15 cellular contexts compared by ENCODE assay signal in genomic region chr11:103582351-103582909, GRCh38.
DNase-seq lines count a peak whose midpoint lies in the region; ATAC-seq, FAIRE-seq and TF ChIP-seq lines count a peak whose summit lies in the region.
"Had no signal": no experiment of that assay in that cellular context is flagged by ENCODE, and none has a peak within 500 bp of the region (broad histone marks: within the 10 kb centered on the region; RNA-seq: fewer than 3 reads in every experiment).

No MANE protein-coding gene starts in this region.

- TF ChIP-seq CTCF in astrocyte (IDR thresholded peaks at IDR 0.05; ENCODE audit: insufficient read depth, low read depth, low read length) (no peak), foreskin keratinocyte (conservative IDR thresholded peaks at IDR 0.05) (no peak)

- peaks cover 10% of the 10 kb centered on the region for H3K4me1 Mint-ChIP-seq in astrocyte (ENCODE audit: low read depth, unreplicated experiment)
- H3K4me1 Mint-ChIP-seq: IgD-negative memory B cell, T-cell had no signal

- peaks cover 3% of the 10 kb centered on the region for H3K9me3 Mint-ChIP-seq in astrocyte (ENCODE audit: unreplicated experiment)

- no peak overlapping the region for H3K9ac ChIP-seq in astrocyte (ENCODE audit: low read length)
- H3K9ac ChIP-seq: BLaER1 treated with 17β-estradiol and CSF1 and Interleukin-3, amounts not matched to agents 10 nM and 100 nM had no signal

- no peak overlapping the region for H2AFZ ChIP-seq in astrocyte (ENCODE audit: low read depth, low read length)

- no peaks in the 10 kb centered on the region for H4K20me1 ChIP-seq in astrocyte (ENCODE audit: insufficient read depth, low read length)
- H4K20me1 ChIP-seq: BLaER1 treated with 17β-estradiol and CSF1 and Interleukin-3, amounts not matched to agents 10 nM and 100 nM had no signal

- no peaks in the 10 kb centered on the region for H3K9me3 ChIP-seq in astrocyte (ENCODE audit: insufficient read depth, low read depth, low read length)
- no peaks in the 10 kb centered on the region for H3K9me3 ChIP-seq in MG63
- H3K9me3 ChIP-seq: HAP-1 had no signal

- no peak overlapping the region for H3K4me3 ChIP-seq in astrocyte (ENCODE audit: insufficient read depth, low read depth, low read length)
- H3K4me3 ChIP-seq in MG63 = no peak overlapping the region
- H3K4me3 ChIP-seq: BLaER1 treated with 17β-estradiol and CSF1 and Interleukin-3, amounts not matched to agents 10 nM and 100 nM; HAP-1; SK-N-MC had no signal

- no peak overlapping the region for H3K27ac Mint-ChIP-seq in astrocyte (ENCODE audit: unreplicated experiment)
- H3K27ac Mint-ChIP-seq: IgD-negative memory B cell, T-cell had no signal

- H3K4me1 ChIP-seq in astrocyte (ENCODE audit: insufficient read depth, low read length) = peaks cover 6% of the 10 kb centered on the region
- H3K4me1 ChIP-seq in foreskin keratinocyte = no peaks in the 10 kb centered on the region
- H3K4me1 ChIP-seq: BLaER1 treated with 17β-estradiol and CSF1 and Interleukin-3, amounts not matched to agents 10 nM and 100 nM; HAP-1 had no signal

- H3K27me3 Mint-ChIP-seq in astrocyte (ENCODE audit: low read depth, unreplicated experiment) = no peaks in the 10 kb centered on the region
- H3K27me3 Mint-ChIP-seq: IgD-negative memory B cell, T-cell had no signal

- DNase-seq in GM03348 (ENCODE audit: low spot score) (peak; percentile 11), HTR-8/SVneo (ENCODE audit: insufficient read length, low spot score) (no peak), astrocyte (ENCODE audit: low read depth) (no peak), foreskin keratinocyte (peak in 1 of 2 donors; percentile 28), AG08396 (ENCODE audit: low spot score) (no peak), MG63 (no peak), mucosa of gallbladder (ENCODE audit: low spot score) (no peak), cerebellum (ENCODE audit: low spot score) (no peak)
- DNase-seq: NCI-H1694 treated with DMSO at 0.1 percent for 48 hours, NCI-H524 treated with DMSO at 0.1 percent for 48 hours, T-cell had no signal

- no peaks in the 10 kb centered on the region for H3K27me3 ChIP-seq in astrocyte (ENCODE audit: insufficient read depth, low read length)
- no peaks in the 10 kb centered on the region for H3K27me3 ChIP-seq in foreskin keratinocyte
- no peaks in the 10 kb centered on the region for H3K27me3 ChIP-seq in MG63
- H3K27me3 ChIP-seq: BLaER1 treated with 17β-estradiol and CSF1 and Interleukin-3, amounts not matched to agents 10 nM and 100 nM had no signal

- FAIRE-seq in HTR-8/SVneo (lab: Jason Lieb, UNC) (peak; percentile 83), astrocyte (lab: Jason Lieb, UNC) (no peak)

- H3K36me3 ChIP-seq in astrocyte (ENCODE audit: insufficient read depth, low read length) (no peaks in the 10 kb centered on the region), MG63 (no peaks in the 10 kb centered on the region)
- H3K36me3 ChIP-seq: BLaER1 treated with 17β-estradiol and CSF1 and Interleukin-3, amounts not matched to agents 10 nM and 100 nM; HAP-1 had no signal

- peak; percentile 44 for ATAC-seq in foreskin keratinocyte
- ATAC-seq: T-cell had no signal

- H3K27ac ChIP-seq in astrocyte (ENCODE audit: low read depth, low read length) (no peak overlapping the region), foreskin keratinocyte (no peak overlapping the region)
- H3K27ac ChIP-seq: BLaER1 treated with 17β-estradiol and CSF1 and Interleukin-3, amounts not matched to agents 10 nM and 100 nM; SK-N-MC had no signal

- no peak overlapping the region for H3K4me3 Mint-ChIP-seq in astrocyte (ENCODE audit: unreplicated experiment)
- H3K4me3 Mint-ChIP-seq: IgD-negative memory B cell, T-cell had no signal

- H3K79me2 ChIP-seq in astrocyte (ENCODE audit: insufficient read depth, low read length) = no peaks in the 10 kb centered on the region

- no peaks in the 10 kb centered on the region for H3K36me3 Mint-ChIP-seq in astrocyte (ENCODE audit: low read depth, unreplicated experiment)
- H3K36me3 Mint-ChIP-seq: IgD-negative memory B cell, T-cell had no signal

- H3K4me2 ChIP-seq in astrocyte (ENCODE audit: low read length) = peak overlapping the region; percentile 2
- H3K4me2 ChIP-seq: BLaER1 treated with 17β-estradiol and CSF1 and Interleukin-3, amounts not matched to agents 10 nM and 100 nM had no signal
